ENCODE assay signal across 25 cellular contexts in the genomic region with DNA sequence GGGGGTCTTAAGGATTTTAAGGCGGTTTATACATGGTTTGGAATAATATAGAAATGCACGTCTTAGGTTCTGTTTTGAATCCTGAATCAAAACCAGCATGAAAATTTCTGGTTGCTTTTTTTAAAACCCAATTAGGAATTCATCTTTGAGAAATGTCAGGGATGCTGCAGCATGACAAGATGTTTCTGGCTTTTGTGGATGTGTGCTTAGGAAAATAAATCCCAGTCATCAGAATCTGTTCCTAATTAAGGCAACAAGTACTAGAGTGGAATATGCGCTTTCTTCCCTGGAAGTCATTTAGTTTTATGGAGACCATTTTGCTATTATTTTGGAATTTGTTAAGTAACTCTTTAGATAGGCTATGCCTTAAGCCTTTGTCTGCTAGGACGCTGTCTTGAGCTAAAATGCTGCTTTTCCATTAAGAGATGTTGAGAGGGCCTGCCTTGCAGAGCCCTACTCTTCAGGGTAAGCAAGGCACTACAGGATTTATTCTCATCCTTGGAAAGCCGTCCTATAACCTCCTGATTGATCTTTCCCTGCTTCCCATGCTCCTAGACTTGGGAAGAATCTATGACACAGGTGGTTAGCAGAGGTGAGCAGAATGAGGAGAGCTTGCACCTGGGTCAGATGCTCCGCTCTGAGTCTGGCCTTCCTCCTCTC.
A peak's percentile ranks its signal among the peaks of the same experiment; 100 is the strongest.
DNase-seq lines count a peak whose midpoint lies in the region; ATAC-seq, FAIRE-seq and TF ChIP-seq lines count a peak whose summit lies in the region.
"Had no signal": no experiment of that assay in that cellular context is flagged by ENCODE, and none has a peak within 500 bp of the region (broad histone marks: within the 10 kb centered on the region; RNA-seq: fewer than 3 reads in every experiment).

No MANE protein-coding gene starts in this region.

- FAIRE-seq in endometrium (lab: Jason Lieb, UNC): peak; percentile 89
- FAIRE-seq: GM12891 had no signal

- no peak overlapping the region for H3K27ac ChIP-seq in dorsolateral prefrontal cortex
- H3K27ac ChIP-seq: BLaER1, GM23248 had no signal

- peaks cover 5% of the 10 kb centered on the region for H3K36me3 Mint-ChIP-seq in effector memory CD8-positive, alpha-beta T cell (ENCODE audit: insufficient read depth)

- ATAC-seq in effector memory CD8-positive, alpha-beta T cell (replicated peaks): no peak

- no peaks in the 10 kb centered on the region for H3K27me3 ChIP-seq in dorsolateral prefrontal cortex
- H3K27me3 ChIP-seq: BLaER1 had no signal

- H3K27ac Mint-ChIP-seq in effector memory CD8-positive, alpha-beta T cell: no peak overlapping the region
- H3K27ac Mint-ChIP-seq: CD4-positive, alpha-beta T cell; H9 had no signal

- no peaks in the 10 kb centered on the region for H3K4me1 Mint-ChIP-seq in effector memory CD8-positive, alpha-beta T cell (ENCODE audit: low read depth in 2 of 2)

- no peaks in the 10 kb centered on the region for H3K27me3 Mint-ChIP-seq in effector memory CD8-positive, alpha-beta T cell
- H3K27me3 Mint-ChIP-seq: CD4-positive, alpha-beta T cell had no signal

- H3K9me3 Mint-ChIP-seq in effector memory CD8-positive, alpha-beta T cell: no peaks in the 10 kb centered on the region
- H3K9me3 Mint-ChIP-seq: H9 had no signal

- no peak overlapping the region for H3K4me3 Mint-ChIP-seq in effector memory CD8-positive, alpha-beta T cell
- H3K4me3 Mint-ChIP-seq: CD4-positive, alpha-beta T cell; H9 had no signal

- intact Hi-C loops in dorsolateral prefrontal cortex (cut with DNase I): no loop called here

- no peak overlapping the region for H3K4me3 ChIP-seq in foreskin fibroblast (ENCODE audit: low read depth in 1 of 2, low read length in 2 of 2)
- no peak overlapping the region for H3K4me3 ChIP-seq in dorsolateral prefrontal cortex
- H3K4me3 ChIP-seq: BLaER1, GM23248 had no signal

- DNase-seq in AG08395 (ENCODE audit: low spot score) (peak; percentile 34), EH (ENCODE audit: low read depth) (peak; percentile 83), foreskin fibroblast (peak; percentile 42 to 75), dorsolateral prefrontal cortex (no peak)
- DNase-seq in activated CD4-positive, alpha-beta T cell treated with anti-CD3 and anti-CD28 coated beads for 1 hour: no peak
- DNase-seq in effector memory CD8-positive, alpha-beta T cell: no peak
- DNase-seq: 8988T; CD4-positive, alpha-beta T cell; COR-L47; DMS79 treated with DMSO at 0.1 percent for 48 hours; GM23248; H9; KG1; NCI-H1092 treated with DMSO at 0.1 percent for 48 hours; NCI-H1436 treated with DMSO at 0.1 percent for 48 hours; NCI-H2029; NCI-H2171; NCI-H345; NCI-H524; NCI-H774; NK-92 treated with Interleukin-12 subunit alpha and Interleukin-12 subunit beta, amount 100 ng/mL, for 24 hours; SIG-M5 had no signal

- no peak for TF ChIP-seq CTCF in foreskin fibroblast (IDR thresholded peaks at IDR 0.05; ENCODE audit: low read depth, low read length)
- no peak for TF ChIP-seq CTCF in dorsolateral prefrontal cortex (IDR thresholded peaks at IDR 0.05 in 54 of 56, conservative IDR thresholded peaks at IDR 0.05 in 2 of 56; ENCODE audit: low read depth in 1 of 56, partially characterized antibody in 56 of 56)

Comparison
In these comparisons a context has a peak if more than half of its experiments do, and no peak if none do; other contexts are left out.
1. DNase-seq: peak in AG08395 (single experiment), EH (single experiment) and foreskin fibroblast (2 of 2); none in activated CD4-positive, alpha-beta T cell treated with anti-CD3 and anti-CD28 coated beads for 1 hour (single experiment), dorsolateral prefrontal cortex (0 of 10) and effector memory CD8-positive, alpha-beta T cell (0 of 3).